In the genomic region with DNA sequence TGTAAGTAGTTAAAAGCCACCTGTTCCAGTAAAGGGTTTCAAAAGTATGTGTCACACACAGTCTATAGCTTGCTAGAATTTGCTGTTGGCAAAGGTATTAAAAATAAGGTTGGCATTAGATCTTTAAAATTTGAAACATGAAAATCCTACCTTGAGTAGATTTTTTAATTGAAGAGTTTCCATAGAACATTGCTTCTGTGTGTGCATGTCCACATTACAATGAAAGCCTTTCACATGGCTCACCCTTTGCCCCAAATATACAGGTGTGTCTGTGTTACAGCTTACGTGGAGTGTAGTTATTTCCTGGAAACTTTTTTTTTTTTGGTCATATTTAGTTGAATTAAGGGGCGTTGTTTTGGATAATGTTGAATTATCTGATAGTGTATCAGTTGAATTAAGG, we compare ENCODE assay signal across 12 cellular contexts. TPM values are rescaled to one million over a fixed set of nuclear protein-coding genes. Genes with fewer than 3 reads are reported as not detected.
DNase-seq lines count a peak whose midpoint lies in the region; ATAC-seq, FAIRE-seq and TF ChIP-seq lines count a peak whose summit lies in the region.
"Had no signal": no experiment of that assay in that cellular context is flagged by ENCODE, and none has a peak within 500 bp of the region (broad histone marks: within the 10 kb centered on the region; RNA-seq: fewer than 3 reads in every experiment).

No MANE protein-coding gene starts in this region.

- peak overlapping the region; percentile 64 to 97; a peak in 2 of 4 replicates for H3K4me2 ChIP-seq in H1 (ENCODE audit: insufficient read depth in 1 of 2, low read depth in 2 of 2, low read length in 2 of 2)

- no peak overlapping the region for H2BK15ac ChIP-seq in H1 (ENCODE audit: low read length)

- TF ChIP-seq EP300 in H1 (IDR thresholded peaks at IDR 0.05; ENCODE audit: borderline replicate concordance in 1 of 2, low read depth in 2 of 2, low read length in 2 of 2), result no peak

- peaks cover 0 to 4% of the 10 kb centered on the region in 2 donors for H3K27me3 Mint-ChIP-seq in CD4-positive, alpha-beta memory T cell
- H3K27me3 Mint-ChIP-seq in nephron progenitor cell (ENCODE audit: low read depth, poor library complexity), result peaks cover 15% of the 10 kb centered on the region
- peaks cover 52% of the 10 kb centered on the region for H3K27me3 Mint-ChIP-seq in activated CD8-positive, alpha-beta memory T cell treated with anti-CD3 and anti-CD28 coated beads, Interleukin-2, amount 10 ng/mL, durations not matched to agents 7 days and 5 days

- peaks cover 3 to 9% of the 10 kb centered on the region in 2 donors for H3K36me3 Mint-ChIP-seq in CD4-positive, alpha-beta memory T cell
- H3K36me3 Mint-ChIP-seq in nephron progenitor cell (ENCODE audit: low read depth), result peaks cover 14% of the 10 kb centered on the region
- no peaks in the 10 kb centered on the region for H3K36me3 Mint-ChIP-seq in activated CD8-positive, alpha-beta memory T cell treated with anti-CD3 and anti-CD28 coated beads, Interleukin-2, amount 10 ng/mL, durations not matched to agents 7 days and 5 days

- POLR2A ChIA-PET in CD4-positive, alpha-beta memory T cell (lab: Charles Lee; ENCODE audit: partially characterized antibody), result no interaction called here
- POLR2A ChIA-PET in H1 (lab: Charles Lee; ENCODE audit: partially characterized antibody), result interaction anchor here (1.6 to 2.9 kb wide), 2 partner anchors 8 to 14 kb away, joined by 4 to 14 read pairs; no protein-coding TSS in a partner anchor

- TF ChIP-seq CTCF in H1 (IDR thresholded peaks at IDR 0.05; ENCODE audit: control extremely low read depth in 1 of 3, insufficient read depth in 1 of 3, low read depth in 1 of 3, low read length in 3 of 3), result no peak
- TF ChIP-seq CTCF in nephron progenitor cell (IDR thresholded peaks at IDR 0.05), result no peak

- H3K9me3 Mint-ChIP-seq in CD4-positive, alpha-beta memory T cell, result peaks cover 0 to 2% (median 0%) of the 10 kb centered on the region in 8 donors
- H3K9me3 Mint-ChIP-seq in nephron progenitor cell, result peaks cover 5% of the 10 kb centered on the region
- H3K9me3 Mint-ChIP-seq in activated CD8-positive, alpha-beta memory T cell treated with anti-CD3 and anti-CD28 coated beads, Interleukin-2, amount 10 ng/mL, durations not matched to agents 7 days and 5 days (ENCODE audit: low read depth), result no peaks in the 10 kb centered on the region

- H3K36me3 ChIP-seq in CD4-positive, alpha-beta memory T cell (ENCODE audit: insufficient read depth, low read length), result no peaks in the 10 kb centered on the region
- H3K36me3 ChIP-seq in MG63 (peaks cover 16% of the 10 kb centered on the region), H1 (ENCODE audit: control insufficient read depth in 2 of 4, insufficient read depth in 4 of 4, low read length in 3 of 4) (no peaks in the 10 kb centered on the region)

- H4K5ac ChIP-seq in H1 (ENCODE audit: insufficient read length, low read depth, low read length), result no peak overlapping the region

- no peaks in the 10 kb centered on the region for H3K9me3 ChIP-seq in CD4-positive, alpha-beta memory T cell (ENCODE audit: control insufficient read depth in 1 of 2, low read length in 2 of 2)
- H3K9me3 ChIP-seq in MG63 (no peaks in the 10 kb centered on the region), H1 (ENCODE audit: insufficient read depth in 2 of 2, low read depth in 1 of 2, low read length in 1 of 2) (no peaks in the 10 kb centered on the region)

- CTCF ChIA-PET in CD4-positive, alpha-beta memory T cell (lab: Charles Lee; ENCODE audit: partially characterized antibody), result no interaction called here
- CTCF ChIA-PET in H1 (lab: Charles Lee; ENCODE audit: partially characterized antibody), result interaction anchor here (0.8 to 3.3 kb wide), 6 partner anchors 9 to 241 kb away, joined by 3 to 16 read pairs (median 4); a partner anchor contains a TSS
- CTCF ChIA-PET in activated CD8-positive, alpha-beta memory T cell treated with anti-CD3 and anti-CD28 coated beads, Interleukin-2, amount 10 ng/mL, durations not matched to agents 7 days and 5 days (lab: Charles Lee), result interaction anchor here (0.6 to 1.6 kb wide), 2 partner anchors 569 to 1690 kb away, joined by 4 to 5 read pairs; no protein-coding TSS in a partner anchor

- H4K8ac ChIP-seq in H1 (ENCODE audit: extremely low read depth, insufficient read depth, low read length), result no peak overlapping the region

- TF ChIP-seq POLR2A in H1 (IDR thresholded peaks at IDR 0.05; ENCODE audit: control extremely low read depth in 1 of 2, low read depth in 2 of 2, low read length in 2 of 2), result no peak
- no peak for TF ChIP-seq POLR2A in GM18505 (IDR thresholded peaks at IDR 0.05; ENCODE audit: borderline replicate concordance, extremely low read depth, insufficient read depth, insufficient read length)

- H2AK5ac ChIP-seq in H1 (ENCODE audit: low read depth, low read length), result no peak overlapping the region

- no peak overlapping the region for H3K4me3 ChIP-seq in CD4-positive, alpha-beta memory T cell (ENCODE audit: low read length in 2 of 2)
- H3K4me3 ChIP-seq in MG63 (peak overlapping the region; percentile 69), H1 (ENCODE audit: extremely low read depth in 1 of 4, insufficient read depth in 2 of 4, low read depth in 3 of 4, low read length in 4 of 4) (peak overlapping the region in 1 of 4 experiments; percentile 71; a peak in 1 of 8 replicates)

- WGBS in H1 (ENCODE audit: extremely low coverage in 1 of 2, insufficient coverage in 1 of 2, insufficient read length in 1 of 2, insufficient replicate concordance in 2 of 2, low coverage in 1 of 2, low lambda C conversion rate in 2 of 2, missing lambda C conversion rate in 1 of 2), 2 experiments, result 94 to 100% methylated on average over 1 to 2 of the region's 2 CpGs

- H4K20me1 ChIP-seq in H1 (replicated peaks in 1 of 2; ENCODE audit: control insufficient read depth in 1 of 2, insufficient read depth in 2 of 2, low read length in 2 of 2), result peaks cover 0 to 5% of the 10 kb centered on the region in 2 experiments

- H2BK12ac ChIP-seq in H1 (ENCODE audit: low read depth, low read length), result no peak overlapping the region

- no peak overlapping the region for H3K56ac ChIP-seq in H1 (replicated peaks; ENCODE audit: insufficient read length, low read depth, low read length)

- H3K79me1 ChIP-seq in H1 (ENCODE audit: low read depth, low read length), result no peaks in the 10 kb centered on the region; the same call in 1 of the 2 replicates

- H3K14ac ChIP-seq in H1 (ENCODE audit: insufficient read length), result no peak overlapping the region

- ATAC-seq in GM18505 (IDR thresholded peaks at IDR 0.05; ENCODE audit: unreplicated experiment), result no peak
- ATAC-seq in activated CD8-positive, alpha-beta memory T cell treated with anti-CD3 and anti-CD28 coated beads, Interleukin-2, amount 10 ng/mL, durations not matched to agents 7 days and 5 days, result no peak

- H3K4me1 Mint-ChIP-seq in CD4-positive, alpha-beta memory T cell, result peaks cover 15 to 27% (median 20%) of the 10 kb centered on the region in 4 donors
- H3K4me1 Mint-ChIP-seq in nephron progenitor cell, result peaks cover 35% of the 10 kb centered on the region
- peaks cover 19% of the 10 kb centered on the region for H3K4me1 Mint-ChIP-seq in activated CD8-positive, alpha-beta memory T cell treated with anti-CD3 and anti-CD28 coated beads, Interleukin-2, amount 10 ng/mL, durations not matched to agents 7 days and 5 days

- H3K27ac ChIP-seq in CD4-positive, alpha-beta memory T cell (ENCODE audit: low read depth, low read length), result no peak overlapping the region
- no peak overlapping the region for H3K27ac ChIP-seq in H1 (ENCODE audit: low read depth, low read length)

- H3K18ac ChIP-seq in H1 (ENCODE audit: extremely low read depth, low read length), result no peak overlapping the region

- intact Hi-C loops in CD4-positive, alpha-beta memory T cell (cut with micrococcal nuclease), result loop anchor here (10.0 kb wide), 2 partner anchors 243 to 287 kb away; a partner anchor contains a TSS

- H2BK120ac ChIP-seq in H1 (replicated peaks; ENCODE audit: low read depth, low read length), result no peak overlapping the region

- H3K4me1 ChIP-seq in CD4-positive, alpha-beta memory T cell (ENCODE audit: insufficient read depth, low read length), result peaks cover 16% of the 10 kb centered on the region
- H3K4me1 ChIP-seq in H1 (replicated peaks in 1 of 4; ENCODE audit: control insufficient read depth in 3 of 4, insufficient read depth in 4 of 4, low read length in 3 of 4), result peaks cover 5 to 9% (median 8%) of the 10 kb centered on the region in 4 experiments; a peak in 5 of 7 replicates

- no peak for TF ChIP-seq RAD21 in H1 (IDR thresholded peaks at IDR 0.05 in 1 of 2, conservative IDR thresholded peaks at IDR 0.05 in 1 of 2; ENCODE audit: low read depth in 2 of 2, low read length in 2 of 2)

- peaks cover 3 to 41% of the 10 kb centered on the region in 2 experiments; a peak in 3 of 4 replicates for H3K79me2 ChIP-seq in H1 (ENCODE audit: control insufficient read depth in 1 of 2, insufficient read depth in 2 of 2, low read length in 2 of 2)

- no peak overlapping the region for H2AFZ ChIP-seq in H1 (ENCODE audit: low read length)

- no peak overlapping the region for H2BK5ac ChIP-seq in H1 (ENCODE audit: low read depth, low read length)

- H3K27ac Mint-ChIP-seq in CD4-positive, alpha-beta memory T cell, result peak overlapping the region in 1 of 7 donors; percentile 74
- H3K27ac Mint-ChIP-seq in nephron progenitor cell, result no peak overlapping the region
- H3K27ac Mint-ChIP-seq in activated CD8-positive, alpha-beta memory T cell treated with anti-CD3 and anti-CD28 coated beads, Interleukin-2, amount 10 ng/mL, durations not matched to agents 7 days and 5 days, result no peak overlapping the region

- H3K23me2 ChIP-seq in H1 (ENCODE audit: low read depth, low read length), result peaks cover 15% of the 10 kb centered on the region

- H3K4ac ChIP-seq in H1 (replicated peaks; ENCODE audit: insufficient read length, low read depth, low read length), result no peak overlapping the region

- no peak for DNase-seq in CD4-positive, alpha-beta memory T cell
- DNase-seq in MG63, result no peak
- no peak for DNase-seq in H1 (ENCODE audit: low read depth in 1 of 2, low spot score in 2 of 2)
- no peak for DNase-seq in nephron progenitor cell
- no peak for DNase-seq in activated CD8-positive, alpha-beta memory T cell treated with anti-CD3 and anti-CD28 coated beads, Interleukin-2, amount 10 ng/mL, durations not matched to agents 7 days and 5 days
- DNase-seq in NCI-H2107 (lab: John Stamatoyannopoulos, UW), result no peak
- DNase-seq in NCI-H524 treated with DMSO at 0.1 percent for 48 hours (lab: John Stamatoyannopoulos, UW), result no peak
- DNase-seq: caudate nucleus, DND-41, NCI-H748 treated with DMSO at 0.1 percent for 48 hours, retina had no signal

- H3K23ac ChIP-seq in H1 (ENCODE audit: insufficient read length), result no peak overlapping the region

- no peak overlapping the region for H2BK20ac ChIP-seq in H1 (ENCODE audit: low read length)

- no peaks in the 10 kb centered on the region for H3K27me3 ChIP-seq in CD4-positive, alpha-beta memory T cell (ENCODE audit: insufficient read depth, low read length)
- no peaks in the 10 kb centered on the region for H3K27me3 ChIP-seq in MG63
- peaks cover 0 to 22% (median 7%) of the 10 kb centered on the region in 4 experiments; a peak in 5 of 7 replicates for H3K27me3 ChIP-seq in H1 (replicated peaks in 1 of 4; ENCODE audit: control insufficient read depth in 3 of 4, extremely low read depth in 1 of 4, insufficient read depth in 3 of 4, low read length in 3 of 4)

- H3K4me3 Mint-ChIP-seq in CD4-positive, alpha-beta memory T cell, result peak overlapping the region in 7 of 8 donors; percentile 89 to 95 (median 92)
- H3K4me3 Mint-ChIP-seq in nephron progenitor cell, result peak overlapping the region; percentile 94
- no peak overlapping the region for H3K4me3 Mint-ChIP-seq in activated CD8-positive, alpha-beta memory T cell treated with anti-CD3 and anti-CD28 coated beads, Interleukin-2, amount 10 ng/mL, durations not matched to agents 7 days and 5 days

- no peak for FAIRE-seq in H1 (lab: Jason Lieb, UNC)

- no peak overlapping the region for H3K9ac ChIP-seq in H1 (replicated peaks in 1 of 4; ENCODE audit: extremely low read depth in 1 of 4, low read depth in 3 of 4, low read length in 3 of 4)

- H4K91ac ChIP-seq in H1 (replicated peaks; ENCODE audit: insufficient read length, low read length), result no peak overlapping the region

RNA-seq across cellular contexts. Expression of a gene that starts 2.2 kb away (rescaled TPM):
- 1 to 10 TPM; 3.6 to 3.8 TPM for total RNA-seq in CD4-positive, alpha-beta memory T cell
- polyA plus RNA-seq in CD4-positive, alpha-beta memory T cell, result 1 to 10 TPM in 1 of 2 donors, under 1 TPM in 1; 0.32 to 3.1 TPM
- total RNA-seq in MG63 (2014; rRNA removed; shearing (Covaris generic); ENCODE audit: low replicate concordance), result 8.0 and 8.1 TPM in 2 replicates
- 29.8 and 31.8 TPM in 2 replicates for total RNA-seq in H1 (2021; fragmentation: NEBNext Ultra II Directional; extraction: Animal tissue kit (Norgen Biotek cat#: 25700))
- 16.3 and 20.2 TPM in 2 replicates for polyA plus RNA-seq in H1 (2011; rRNA removed)
- polyA plus RNA-seq in H1 (2011; cell fraction: cytosol; rRNA removed), result 13.7 TPM
- polyA plus RNA-seq in H1 (2011; cell fraction: nucleus; rRNA removed), result 9.4 TPM
- 25.3 to 33.2 TPM (median 26.2 TPM) in 4 replicates for polyA plus RNA-seq in H1 (2012, experiment 1 of 2)
- 8.6 TPM for polyA plus RNA-seq in H1 (2012, experiment 2 of 2)
- polyA plus RNA-seq in H1 (2013, experiment 1 of 2), result 12.9 TPM
- polyA plus RNA-seq in H1 (2013, experiment 2 of 2), result 14.3 TPM
- 37.3 and 41.7 TPM in 2 replicates for polyA minus RNA-seq in H1 (2011; rRNA and poly(A)+ RNA removed)
- polyA minus RNA-seq in H1 (2011; cell fraction: cytosol; rRNA and poly(A)+ RNA removed), result 11.5 TPM
- polyA minus RNA-seq in H1 (2011; cell fraction: nucleus; rRNA and poly(A)+ RNA removed), result 15.3 TPM
- total RNA-seq in activated CD8-positive, alpha-beta memory T cell treated with anti-CD3 and anti-CD28 coated beads, Interleukin-2, amount 10 ng/mL, durations not matched to agents 7 days and 5 days, result 1 to 10 TPM; 1.5 to 2.2 TPM
